8 cellular contexts compared by ENCODE assay signal in genomic region chr18:36672437-36673344, GRCh38.
A peak's percentile ranks its signal among the peaks of the same experiment; 100 is the strongest.
DNase-seq lines count a peak whose midpoint lies in the region; ATAC-seq and TF ChIP-seq lines count a peak whose summit lies in the region.

No MANE protein-coding gene starts in this region.

- H3K4me3 ChIP-seq in OCI-LY7 (ENCODE audit: low read depth, low read length, poor library complexity, severe bottlenecking): peak overlapping the region; percentile 49
- no peak overlapping the region for H3K4me3 ChIP-seq in cardiac muscle cell

- H3K27me3 Mint-ChIP-seq in activated CD4-positive, alpha-beta memory T cell treated with anti-CD3 and anti-CD28 coated beads, Interleukin-2, amount 10 ng/mL, durations not matched to agents 7 days and 5 days: peaks cover 13% of the 10 kb centered on the region

- peaks cover 28% of the 10 kb centered on the region for H3K4me1 ChIP-seq in OCI-LY7 (ENCODE audit: insufficient read depth, low read length, poor library complexity, severe bottlenecking)
- no peaks in the 10 kb centered on the region for H3K4me1 ChIP-seq in cardiac muscle cell (ENCODE audit: low read depth)

- H3K79me2 ChIP-seq in OCI-LY7 (ENCODE audit: insufficient read depth, low read depth, low read length): no peaks in the 10 kb centered on the region

- H3K9me2 ChIP-seq in OCI-LY7 (ENCODE audit: insufficient read depth, low read length): no peaks in the 10 kb centered on the region

- ATAC-seq in GM18870 (IDR thresholded peaks at IDR 0.05; ENCODE audit: unreplicated experiment): peak; percentile 71
- ATAC-seq in HG03354 (IDR thresholded peaks at IDR 0.05; ENCODE audit: poor library complexity, severe bottlenecking, unreplicated experiment): peak; percentile 84
- no peak for ATAC-seq in stimulated activated naive CD8-positive, alpha-beta T cell treated with anti-CD3 and anti-CD28 coated beads, Interleukin-15, Interleukin-2, amounts not matched to agents 100 U/mL and 50 U/mL, for 24 hours

- peak overlapping the region; percentile 75 for H3K4me2 ChIP-seq in OCI-LY7 (ENCODE audit: low read length)

- no peaks in the 10 kb centered on the region for H3K4me1 Mint-ChIP-seq in activated CD4-positive, alpha-beta memory T cell treated with anti-CD3 and anti-CD28 coated beads, Interleukin-2, amount 10 ng/mL, durations not matched to agents 7 days and 5 days

- H3K9me3 ChIP-seq in OCI-LY7 (ENCODE audit: low read length) (no peaks in the 10 kb centered on the region), cardiac muscle cell (ENCODE audit: low read depth) (no peaks in the 10 kb centered on the region)

- peak overlapping the region; percentile 67 for H3K27ac ChIP-seq in OCI-LY7 (ENCODE audit: low read depth, low read length, poor library complexity, severe bottlenecking)
- H3K27ac ChIP-seq in cardiac muscle cell: peak overlapping the region; percentile 41

- H3K27me3 ChIP-seq in cardiac muscle cell: no peaks in the 10 kb centered on the region

- peak; percentile 48 for DNase-seq in OCI-LY7 (ENCODE audit: low spot score)
- peak in 1 of 2 donors; percentile 67 for DNase-seq in cardiac muscle cell (ENCODE audit: low read depth in 1 of 2, low spot score in 1 of 2)
- DNase-seq in activated CD4-positive, alpha-beta memory T cell treated with anti-CD3 and anti-CD28 coated beads, Interleukin-2, amount 10 ng/mL, durations not matched to agents 7 days and 5 days: no peak
- DNase-seq in OCI-M2 (lab: John Stamatoyannopoulos, UW; ENCODE audit: unreplicated experiment): no peak
- DNase-seq in activated effector memory CD4-positive, alpha-beta T cell treated with Interleukin-2 at 50 U/mL for 16 hours: no peak
- DNase-seq in stimulated activated naive CD8-positive, alpha-beta T cell treated with anti-CD3 and anti-CD28 coated beads, Interleukin-15, Interleukin-2, amounts not matched to agents 100 U/mL and 50 U/mL, for 24 hours: no peak

- no peaks in the 10 kb centered on the region for H3K36me3 Mint-ChIP-seq in activated CD4-positive, alpha-beta memory T cell treated with anti-CD3 and anti-CD28 coated beads, Interleukin-2, amount 10 ng/mL, durations not matched to agents 7 days and 5 days (ENCODE audit: low read depth)

- H2AFZ ChIP-seq in OCI-LY7 (ENCODE audit: low read length): peak overlapping the region; percentile 95

- H4K20me1 ChIP-seq in OCI-LY7 (ENCODE audit: insufficient read depth, low read length): no peaks in the 10 kb centered on the region

- no TSS peak for BruUV-seq in OCI-LY7 (replicated peaks; lab: Mats Ljungman, UMichigan)

- TF ChIP-seq CTCF in OCI-LY7 (conservative IDR thresholded peaks at IDR 0.05; ENCODE audit: low read length) (no peak), cardiac muscle cell (IDR thresholded peaks at IDR 0.05; ENCODE audit: low read depth, low read length) (no peak)

- no peak overlapping the region for H3K27ac Mint-ChIP-seq in activated CD4-positive, alpha-beta memory T cell treated with anti-CD3 and anti-CD28 coated beads, Interleukin-2, amount 10 ng/mL, durations not matched to agents 7 days and 5 days

- H3K9me3 Mint-ChIP-seq in activated CD4-positive, alpha-beta memory T cell treated with anti-CD3 and anti-CD28 coated beads, Interleukin-2, amount 10 ng/mL, durations not matched to agents 7 days and 5 days: no peaks in the 10 kb centered on the region

- CTCF ChIA-PET in OCI-LY7 (lab: Charles Lee; ENCODE audit: unreplicated experiment): no interaction called here
- CTCF ChIA-PET in activated CD4-positive, alpha-beta memory T cell treated with anti-CD3 and anti-CD28 coated beads, Interleukin-2, amount 10 ng/mL, durations not matched to agents 7 days and 5 days (lab: Charles Lee): no interaction called here

- POLR2A ChIA-PET in OCI-LY7 (lab: Charles Lee): interaction anchor here (0.5 to 0.6 kb wide), 2 partner anchors 53 to 482 kb away, joined by 3 to 4 read pairs; no protein-coding TSS in a partner anchor
- POLR2A ChIA-PET in activated CD4-positive, alpha-beta memory T cell treated with anti-CD3 and anti-CD28 coated beads, Interleukin-2, amount 10 ng/mL, durations not matched to agents 7 days and 5 days (lab: Charles Lee): no interaction called here

- intact Hi-C loops in OCI-LY7 (cut with micrococcal nuclease; ENCODE audit: unreplicated experiment): no loop called here

- no peak overlapping the region for H3K4me3 Mint-ChIP-seq in activated CD4-positive, alpha-beta memory T cell treated with anti-CD3 and anti-CD28 coated beads, Interleukin-2, amount 10 ng/mL, durations not matched to agents 7 days and 5 days

- H3K36me3 ChIP-seq in OCI-LY7 (ENCODE audit: insufficient read depth, low read length) (no peaks in the 10 kb centered on the region), cardiac muscle cell (peaks cover 18% of the 10 kb centered on the region)
